Comparison of ENCODE assay signal across 1 cellular context in genomic region chr9:71741841-71742648, GRCh38.
TF ChIP-seq lines count a peak whose summit lies in the region.

No MANE protein-coding gene starts in this region.

TF ChIP-seq in HepG2, 621 proteins besides CTCF, POLR2A, EP300 and RAD21 (continued from another document and continues in another):
- TF ChIP-seq CBX1 (IDR thresholded peaks at IDR 0.05; ENCODE audit: low read depth) = no peak
- no peak for TF ChIP-seq DR1 (CRISPR knock-in tag; IDR thresholded peaks at IDR 0.05)
- no peak for TF ChIP-seq ZBTB34 (CRISPR knock-in tag; IDR thresholded peaks at IDR 0.05)
- TF ChIP-seq SETDB1 (CRISPR knock-in tag; IDR thresholded peaks at IDR 0.05; ENCODE audit: borderline replicate concordance) = no peak
- TF ChIP-seq ZNF777 (CRISPR knock-in tag; IDR thresholded peaks at IDR 0.05) = no peak
- TF ChIP-seq CEBPB (IDR thresholded peaks at IDR 0.05; ENCODE audit: borderline replicate concordance, low read depth, low read length) = no peak
- TF ChIP-seq NFYB (CRISPR knock-in tag; IDR thresholded peaks at IDR 0.05) = no peak
- peak; percentile 49; the same call in 1 of the 2 replicates for TF ChIP-seq FOXP1 (IDR thresholded peaks at IDR 0.05)
- TF ChIP-seq FOXP1 (CRISPR knock-in tag; IDR thresholded peaks at IDR 0.05) = peak; percentile 86
- TF ChIP-seq, protein P1, sequence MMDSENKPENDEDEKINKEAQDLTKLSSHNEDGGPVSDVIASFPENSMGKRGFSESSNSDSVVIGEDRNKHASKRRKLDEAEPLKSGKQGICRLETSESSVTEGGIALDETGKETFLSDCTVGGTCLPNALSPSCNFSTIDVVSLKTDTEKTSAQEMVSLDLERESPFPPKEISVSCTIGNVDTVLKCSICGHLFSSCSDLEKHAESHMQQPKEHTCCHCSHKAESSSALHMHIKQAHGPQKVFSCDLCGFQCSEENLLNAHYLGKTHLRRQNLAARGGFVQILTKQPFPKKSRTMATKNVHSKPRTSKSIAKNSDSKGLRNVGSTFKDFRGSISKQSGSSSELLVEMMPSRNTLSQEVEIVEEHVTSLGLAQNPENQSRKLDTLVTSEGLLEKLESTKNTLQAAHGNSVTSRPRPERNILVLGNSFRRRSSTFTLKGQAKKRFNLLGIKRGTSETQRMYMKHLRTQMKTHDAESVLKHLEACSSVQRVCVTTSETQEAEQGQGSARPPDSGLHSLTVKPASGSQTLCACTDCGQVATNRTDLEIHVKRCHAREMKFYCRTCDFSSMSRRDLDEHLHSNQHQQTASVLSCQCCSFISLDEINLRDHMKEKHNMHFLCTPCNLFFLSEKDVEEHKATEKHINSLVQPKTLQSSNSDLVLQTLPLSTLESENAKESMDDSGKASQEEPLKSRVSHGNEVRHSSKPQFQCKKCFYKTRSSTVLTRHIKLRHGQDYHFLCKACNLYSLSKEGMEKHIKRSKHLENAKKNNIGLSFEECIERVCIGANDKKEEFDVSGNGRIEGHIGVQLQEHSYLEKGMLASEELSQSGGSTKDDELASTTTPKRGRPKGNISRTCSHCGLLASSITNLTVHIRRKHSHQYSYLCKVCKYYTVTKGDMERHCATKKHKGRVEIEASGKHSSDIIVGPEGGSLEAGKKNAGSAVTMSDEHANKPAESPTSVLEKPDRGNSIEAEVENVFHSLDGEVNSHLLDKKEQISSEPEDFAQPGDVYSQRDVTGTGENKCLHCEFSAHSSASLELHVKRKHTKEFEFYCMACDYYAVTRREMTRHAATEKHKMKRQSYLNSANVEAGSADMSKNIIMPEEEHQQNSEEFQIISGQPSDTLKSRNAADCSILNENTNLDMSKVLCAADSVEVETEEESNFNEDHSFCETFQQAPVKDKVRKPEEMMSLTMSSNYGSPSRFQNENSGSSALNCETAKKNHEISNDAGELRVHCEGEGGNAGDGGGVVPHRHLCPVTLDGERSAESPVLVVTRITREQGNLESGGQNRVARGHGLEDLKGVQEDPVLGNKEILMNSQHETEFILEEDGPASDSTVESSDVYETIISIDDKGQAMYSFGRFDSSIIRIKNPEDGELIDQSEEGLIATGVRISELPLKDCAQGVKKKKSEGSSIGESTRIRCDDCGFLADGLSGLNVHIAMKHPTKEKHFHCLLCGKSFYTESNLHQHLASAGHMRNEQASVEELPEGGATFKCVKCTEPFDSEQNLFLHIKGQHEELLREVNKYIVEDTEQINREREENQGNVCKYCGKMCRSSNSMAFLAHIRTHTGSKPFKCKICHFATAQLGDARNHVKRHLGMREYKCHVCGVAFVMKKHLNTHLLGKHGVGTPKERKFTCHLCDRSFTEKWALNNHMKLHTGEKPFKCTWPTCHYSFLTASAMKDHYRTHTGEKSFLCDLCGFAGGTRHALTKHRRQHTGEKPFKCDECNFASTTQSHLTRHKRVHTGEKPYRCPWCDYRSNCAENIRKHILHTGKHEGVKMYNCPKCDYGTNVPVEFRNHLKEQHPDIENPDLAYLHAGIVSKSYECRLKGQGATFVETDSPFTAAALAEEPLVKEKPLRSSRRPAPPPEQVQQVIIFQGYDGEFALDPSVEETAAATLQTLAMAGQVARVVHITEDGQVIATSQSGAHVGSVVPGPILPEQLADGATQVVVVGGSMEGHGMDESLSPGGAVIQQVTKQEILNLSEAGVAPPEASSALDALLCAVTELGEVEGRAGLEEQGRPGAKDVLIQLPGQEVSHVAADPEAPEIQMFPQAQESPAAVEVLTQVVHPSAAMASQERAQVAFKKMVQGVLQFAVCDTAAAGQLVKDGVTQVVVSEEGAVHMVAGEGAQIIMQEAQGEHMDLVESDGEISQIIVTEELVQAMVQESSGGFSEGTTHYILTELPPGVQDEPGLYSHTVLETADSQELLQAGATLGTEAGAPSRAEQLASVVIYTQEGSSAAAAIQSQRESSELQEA (CRISPR knock-in tag; IDR thresholded peaks at IDR 0.05; ENCODE audit: not compliant biosample characterization) = no peak
- TF ChIP-seq NFKBIZ (CRISPR knock-in tag; IDR thresholded peaks at IDR 0.05) = no peak
- TF ChIP-seq ZMYM4 (CRISPR knock-in tag; IDR thresholded peaks at IDR 0.05) = 0 out of 2 replicates have a peak, but pooled peaks have one; percentile 21
- no peak for TF ChIP-seq MTA1 (CRISPR knock-in tag; IDR thresholded peaks at IDR 0.05; ENCODE audit: borderline replicate concordance)
- TF ChIP-seq ZNF547 (CRISPR knock-in tag; IDR thresholded peaks at IDR 0.05) = no peak
- TF ChIP-seq ZNF276 (CRISPR knock-in tag; IDR thresholded peaks at IDR 0.05; ENCODE audit: low read depth) = no peak
- no peak for TF ChIP-seq MLLT10 (CRISPR knock-in tag; IDR thresholded peaks at IDR 0.05)
- no peak for TF ChIP-seq CCDC6 (CRISPR knock-in tag; IDR thresholded peaks at IDR 0.05)
- TF ChIP-seq, protein P2, sequence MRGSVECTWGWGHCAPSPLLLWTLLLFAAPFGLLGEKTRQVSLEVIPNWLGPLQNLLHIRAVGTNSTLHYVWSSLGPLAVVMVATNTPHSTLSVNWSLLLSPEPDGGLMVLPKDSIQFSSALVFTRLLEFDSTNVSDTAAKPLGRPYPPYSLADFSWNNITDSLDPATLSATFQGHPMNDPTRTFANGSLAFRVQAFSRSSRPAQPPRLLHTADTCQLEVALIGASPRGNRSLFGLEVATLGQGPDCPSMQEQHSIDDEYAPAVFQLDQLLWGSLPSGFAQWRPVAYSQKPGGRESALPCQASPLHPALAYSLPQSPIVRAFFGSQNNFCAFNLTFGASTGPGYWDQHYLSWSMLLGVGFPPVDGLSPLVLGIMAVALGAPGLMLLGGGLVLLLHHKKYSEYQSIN (CRISPR knock-in tag; IDR thresholded peaks at IDR 0.05; ENCODE audit: borderline replicate concordance) = no peak
- no peak for TF ChIP-seq SMYD3 (CRISPR knock-in tag; IDR thresholded peaks at IDR 0.05)
- no peak for TF ChIP-seq SP2 (CRISPR knock-in tag; IDR thresholded peaks at IDR 0.05)
- no peak for TF ChIP-seq ZNF766 (CRISPR knock-in tag; IDR thresholded peaks at IDR 0.05; ENCODE audit: borderline replicate concordance)
- TF ChIP-seq ZBTB7B (CRISPR knock-in tag; IDR thresholded peaks at IDR 0.05) = no peak
- no peak for TF ChIP-seq ZNF292 (CRISPR knock-in tag; IDR thresholded peaks at IDR 0.05; ENCODE audit: borderline replicate concordance, low read depth)
- TF ChIP-seq ZNF891 (CRISPR knock-in tag; IDR thresholded peaks at IDR 0.05) = no peak
- peak; percentile 61; the same call in 1 of the 2 replicates for TF ChIP-seq HDAC1 (CRISPR knock-in tag; IDR thresholded peaks at IDR 0.05)
- TF ChIP-seq, protein P3, sequence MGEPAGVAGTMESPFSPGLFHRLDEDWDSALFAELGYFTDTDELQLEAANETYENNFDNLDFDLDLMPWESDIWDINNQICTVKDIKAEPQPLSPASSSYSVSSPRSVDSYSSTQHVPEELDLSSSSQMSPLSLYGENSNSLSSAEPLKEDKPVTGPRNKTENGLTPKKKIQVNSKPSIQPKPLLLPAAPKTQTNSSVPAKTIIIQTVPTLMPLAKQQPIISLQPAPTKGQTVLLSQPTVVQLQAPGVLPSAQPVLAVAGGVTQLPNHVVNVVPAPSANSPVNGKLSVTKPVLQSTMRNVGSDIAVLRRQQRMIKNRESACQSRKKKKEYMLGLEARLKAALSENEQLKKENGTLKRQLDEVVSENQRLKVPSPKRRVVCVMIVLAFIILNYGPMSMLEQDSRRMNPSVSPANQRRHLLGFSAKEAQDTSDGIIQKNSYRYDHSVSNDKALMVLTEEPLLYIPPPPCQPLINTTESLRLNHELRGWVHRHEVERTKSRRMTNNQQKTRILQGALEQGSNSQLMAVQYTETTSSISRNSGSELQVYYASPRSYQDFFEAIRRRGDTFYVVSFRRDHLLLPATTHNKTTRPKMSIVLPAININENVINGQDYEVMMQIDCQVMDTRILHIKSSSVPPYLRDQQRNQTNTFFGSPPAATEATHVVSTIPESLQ (CRISPR knock-in tag; conservative IDR thresholded peaks at IDR 0.05) = no peak
- TF ChIP-seq CENPT (CRISPR knock-in tag; IDR thresholded peaks at IDR 0.05; ENCODE audit: low read depth) = no peak
- no peak for TF ChIP-seq ESRRA (CRISPR knock-in tag; IDR thresholded peaks at IDR 0.05; ENCODE audit: low read depth)
- no peak for TF ChIP-seq GTF3A (CRISPR knock-in tag; conservative IDR thresholded peaks at IDR 0.05)
- TF ChIP-seq, protein P4, sequence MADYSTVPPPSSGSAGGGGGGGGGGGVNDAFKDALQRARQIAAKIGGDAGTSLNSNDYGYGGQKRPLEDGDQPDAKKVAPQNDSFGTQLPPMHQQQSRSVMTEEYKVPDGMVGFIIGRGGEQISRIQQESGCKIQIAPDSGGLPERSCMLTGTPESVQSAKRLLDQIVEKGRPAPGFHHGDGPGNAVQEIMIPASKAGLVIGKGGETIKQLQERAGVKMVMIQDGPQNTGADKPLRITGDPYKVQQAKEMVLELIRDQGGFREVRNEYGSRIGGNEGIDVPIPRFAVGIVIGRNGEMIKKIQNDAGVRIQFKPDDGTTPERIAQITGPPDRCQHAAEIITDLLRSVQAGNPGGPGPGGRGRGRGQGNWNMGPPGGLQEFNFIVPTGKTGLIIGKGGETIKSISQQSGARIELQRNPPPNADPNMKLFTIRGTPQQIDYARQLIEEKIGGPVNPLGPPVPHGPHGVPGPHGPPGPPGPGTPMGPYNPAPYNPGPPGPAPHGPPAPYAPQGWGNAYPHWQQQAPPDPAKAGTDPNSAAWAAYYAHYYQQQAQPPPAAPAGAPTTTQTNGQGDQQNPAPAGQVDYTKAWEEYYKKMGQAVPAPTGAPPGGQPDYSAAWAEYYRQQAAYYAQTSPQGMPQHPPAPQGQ (CRISPR knock-in tag; IDR thresholded peaks at IDR 0.05; ENCODE audit: borderline replicate concordance) = no peak
- no peak for TF ChIP-seq HCFC1 (IDR thresholded peaks at IDR 0.05; ENCODE audit: low read depth, low read length)
- TF ChIP-seq ZNF180 (CRISPR knock-in tag; IDR thresholded peaks at IDR 0.05; ENCODE audit: borderline replicate concordance, low read depth) = no peak
- TF ChIP-seq, protein P5, sequence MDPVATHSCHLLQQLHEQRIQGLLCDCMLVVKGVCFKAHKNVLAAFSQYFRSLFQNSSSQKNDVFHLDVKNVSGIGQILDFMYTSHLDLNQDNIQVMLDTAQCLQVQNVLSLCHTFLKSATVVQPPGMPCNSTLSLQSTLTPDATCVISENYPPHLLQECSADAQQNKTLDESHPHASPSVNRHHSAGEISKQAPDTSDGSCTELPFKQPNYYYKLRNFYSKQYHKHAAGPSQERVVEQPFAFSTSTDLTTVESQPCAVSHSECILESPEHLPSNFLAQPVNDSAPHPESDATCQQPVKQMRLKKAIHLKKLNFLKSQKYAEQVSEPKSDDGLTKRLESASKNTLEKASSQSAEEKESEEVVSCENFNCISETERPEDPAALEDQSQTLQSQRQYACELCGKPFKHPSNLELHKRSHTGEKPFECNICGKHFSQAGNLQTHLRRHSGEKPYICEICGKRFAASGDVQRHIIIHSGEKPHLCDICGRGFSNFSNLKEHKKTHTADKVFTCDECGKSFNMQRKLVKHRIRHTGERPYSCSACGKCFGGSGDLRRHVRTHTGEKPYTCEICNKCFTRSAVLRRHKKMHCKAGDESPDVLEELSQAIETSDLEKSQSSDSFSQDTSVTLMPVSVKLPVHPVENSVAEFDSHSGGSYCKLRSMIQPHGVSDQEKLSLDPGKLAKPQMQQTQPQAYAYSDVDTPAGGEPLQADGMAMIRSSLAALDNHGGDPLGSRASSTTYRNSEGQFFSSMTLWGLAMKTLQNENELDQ (CRISPR knock-in tag; IDR thresholded peaks at IDR 0.05; ENCODE audit: borderline replicate concordance) = no peak
- peak; percentile 63; the same call in 1 of the 2 replicates for TF ChIP-seq MIXL1 (CRISPR knock-in tag; IDR thresholded peaks at IDR 0.05)
- TF ChIP-seq, protein P6, sequence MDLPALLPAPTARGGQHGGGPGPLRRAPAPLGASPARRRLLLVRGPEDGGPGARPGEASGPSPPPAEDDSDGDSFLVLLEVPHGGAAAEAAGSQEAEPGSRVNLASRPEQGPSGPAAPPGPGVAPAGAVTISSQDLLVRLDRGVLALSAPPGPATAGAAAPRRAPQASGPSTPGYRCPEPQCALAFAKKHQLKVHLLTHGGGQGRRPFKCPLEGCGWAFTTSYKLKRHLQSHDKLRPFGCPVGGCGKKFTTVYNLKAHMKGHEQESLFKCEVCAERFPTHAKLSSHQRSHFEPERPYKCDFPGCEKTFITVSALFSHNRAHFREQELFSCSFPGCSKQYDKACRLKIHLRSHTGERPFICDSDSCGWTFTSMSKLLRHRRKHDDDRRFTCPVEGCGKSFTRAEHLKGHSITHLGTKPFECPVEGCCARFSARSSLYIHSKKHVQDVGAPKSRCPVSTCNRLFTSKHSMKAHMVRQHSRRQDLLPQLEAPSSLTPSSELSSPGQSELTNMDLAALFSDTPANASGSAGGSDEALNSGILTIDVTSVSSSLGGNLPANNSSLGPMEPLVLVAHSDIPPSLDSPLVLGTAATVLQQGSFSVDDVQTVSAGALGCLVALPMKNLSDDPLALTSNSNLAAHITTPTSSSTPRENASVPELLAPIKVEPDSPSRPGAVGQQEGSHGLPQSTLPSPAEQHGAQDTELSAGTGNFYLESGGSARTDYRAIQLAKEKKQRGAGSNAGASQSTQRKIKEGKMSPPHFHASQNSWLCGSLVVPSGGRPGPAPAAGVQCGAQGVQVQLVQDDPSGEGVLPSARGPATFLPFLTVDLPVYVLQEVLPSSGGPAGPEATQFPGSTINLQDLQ (CRISPR knock-in tag; IDR thresholded peaks at IDR 0.05) = no peak
- no peak for TF ChIP-seq TMF1 (CRISPR knock-in tag; IDR thresholded peaks at IDR 0.05; ENCODE audit: low read depth)
- no peak for TF ChIP-seq PITX1 (CRISPR knock-in tag; IDR thresholded peaks at IDR 0.05)
- no peak for TF ChIP-seq JDP2 (CRISPR knock-in tag; IDR thresholded peaks at IDR 0.05; ENCODE audit: borderline replicate concordance)
- TF ChIP-seq ZNF501 (CRISPR knock-in tag; IDR thresholded peaks at IDR 0.05) = no peak
- TF ChIP-seq ZNF143 (CRISPR knock-in tag; IDR thresholded peaks at IDR 0.05) = no peak
- TF ChIP-seq GATA4 (IDR thresholded peaks at IDR 0.05; ENCODE audit: borderline replicate concordance, low read depth) = peak; percentile 92; the same call in 1 of the 2 replicates
- no peak for TF ChIP-seq ZNF773 (CRISPR knock-in tag; IDR thresholded peaks at IDR 0.05; ENCODE audit: borderline replicate concordance)
- TF ChIP-seq ZNF776 (CRISPR knock-in tag; IDR thresholded peaks at IDR 0.05) = no peak
- TF ChIP-seq ZNF136 (CRISPR knock-in tag; IDR thresholded peaks at IDR 0.05; ENCODE audit: low read depth) = no peak
- TF ChIP-seq SMARCE1 (IDR thresholded peaks at IDR 0.05; ENCODE audit: borderline replicate concordance) = no peak
